ENCODE assay signal across 15 cellular contexts in genomic region chr22:22636181-22636777, GRCh38. TPM values are rescaled to one million over a fixed set of nuclear protein-coding genes. Genes with fewer than 3 reads are reported as not detected.
A peak's percentile ranks its signal among the peaks of the same experiment; 100 is the strongest.
DNase-seq lines count a peak whose midpoint lies in the region; ATAC-seq and TF ChIP-seq lines count a peak whose summit lies in the region.
"Not testable (repeated sequence)": the region's sequence is repeated elsewhere in the genome, so short reads cannot be mapped to it uniquely, and the experiment has no call there.
"Had no signal": no experiment of that assay in that cellular context is flagged by ENCODE, and none has a peak within 500 bp of the region (broad histone marks: within the 10 kb centered on the region; RNA-seq: fewer than 3 reads in every experiment).

No MANE protein-coding gene starts in this region.

- not testable (repeated sequence) for DNase-seq in AG09319 (ENCODE audit: extremely low read depth, low read depth); heart right ventricle; progenitor cell of endocrine pancreas (ENCODE audit: low spot score, unreplicated experiment)
- DNase-seq in MV-4-11 (lab: John Stamatoyannopoulos, UW) (peak; percentile 34), Peyer's patch (peak in 2 of 3 donors; percentile 48 to 57), cardiac fibroblast (ENCODE audit: low read depth in 2 of 2) (peak; percentile 6 to 18)
- peak; percentile 33 for DNase-seq in activated CD8-positive, alpha-beta T cell treated with anti-CD3 and anti-CD28 coated beads for 36 hours

- POLR2A ChIA-PET in activated CD8-positive, alpha-beta T cell treated with anti-CD3 and anti-CD28 coated beads for 36 hours (lab: Charles Lee): not testable (repeated sequence)

- not testable (repeated sequence) for H3K4me3 ChIP-seq in Peyer's patch; cardiac fibroblast (replicated peaks in 1 of 2; ENCODE audit: low read depth in 2 of 2, low read length in 2 of 2); heart right ventricle

- not testable (repeated sequence) for H3K27me3 ChIP-seq in Peyer's patch, heart right ventricle

- not testable (repeated sequence) for H3K27ac ChIP-seq in Peyer's patch, heart right ventricle

- CTCF ChIA-PET in activated CD8-positive, alpha-beta T cell treated with anti-CD3 and anti-CD28 coated beads for 36 hours (lab: Charles Lee): not testable (repeated sequence)

- TF ChIP-seq POLR2A in Peyer's patch (IDR thresholded peaks at IDR 0.05): not testable (repeated sequence)

- intact Hi-C loops in activated CD8-positive, alpha-beta T cell treated with anti-CD3 and anti-CD28 coated beads for 36 hours (cut with micrococcal nuclease); heart right ventricle (cut with DNase I): not testable (repeated sequence)

- H3K9me3 ChIP-seq in Peyer's patch, heart right ventricle: not testable (repeated sequence)

- H3K27me3 Mint-ChIP-seq in activated CD8-positive, alpha-beta T cell treated with anti-CD3 and anti-CD28 coated beads for 36 hours; progenitor cell of endocrine pancreas: not testable (repeated sequence)

- peak; percentile 1; the same call in 1 of the 2 replicates for TF ChIP-seq CTCF in AG09319 (IDR thresholded peaks at IDR 0.05; ENCODE audit: low read depth, low read length)
- peak; percentile 20 for TF ChIP-seq CTCF in GM12873 (IDR thresholded peaks at IDR 0.05; ENCODE audit: insufficient read depth, low read depth, low read length, missing control alignments)
- TF ChIP-seq CTCF in Peyer's patch (IDR thresholded peaks at IDR 0.05): peak in 2 of 6 experiments; percentile 7 to 8
- TF ChIP-seq CTCF in activated CD8-positive, alpha-beta T cell treated with anti-CD3 and anti-CD28 coated beads for 36 hours (IDR thresholded peaks at IDR 0.05); cardiac fibroblast (IDR thresholded peaks at IDR 0.05; ENCODE audit: low read depth, low read length): not testable (repeated sequence)
- TF ChIP-seq CTCF in heart right ventricle (IDR thresholded peaks at IDR 0.05): peak in 5 of 9 donors; percentile 8 to 26 (median 14)
- TF ChIP-seq CTCF in progenitor cell of endocrine pancreas (IDR thresholded peaks at IDR 0.05; ENCODE audit: unreplicated experiment): peak; percentile 33

- H3K4me1 Mint-ChIP-seq in activated CD8-positive, alpha-beta T cell treated with anti-CD3 and anti-CD28 coated beads for 36 hours (ENCODE audit: low read depth); progenitor cell of endocrine pancreas (ENCODE audit: low read depth): not testable (repeated sequence)

- not testable (repeated sequence) for H3K4me1 ChIP-seq in Peyer's patch, heart right ventricle

- H3K27ac Mint-ChIP-seq in activated CD8-positive, alpha-beta T cell treated with anti-CD3 and anti-CD28 coated beads for 36 hours; progenitor cell of endocrine pancreas: not testable (repeated sequence)

- H3K36me3 Mint-ChIP-seq in activated CD8-positive, alpha-beta T cell treated with anti-CD3 and anti-CD28 coated beads for 36 hours (ENCODE audit: low read depth); progenitor cell of endocrine pancreas (ENCODE audit: insufficient read depth): not testable (repeated sequence)

- H3K36me3 ChIP-seq in Peyer's patch, heart right ventricle: not testable (repeated sequence)

- not testable (repeated sequence) for H3K4me3 Mint-ChIP-seq in activated CD8-positive, alpha-beta T cell treated with anti-CD3 and anti-CD28 coated beads for 36 hours; progenitor cell of endocrine pancreas (ENCODE audit: low read depth)

- not testable (repeated sequence) for H3K9me3 Mint-ChIP-seq in activated CD8-positive, alpha-beta T cell treated with anti-CD3 and anti-CD28 coated beads for 36 hours; progenitor cell of endocrine pancreas (ENCODE audit: low read depth)

- not testable (repeated sequence) for ATAC-seq in activated CD8-positive, alpha-beta T cell treated with anti-CD3 and anti-CD28 coated beads for 36 hours; heart right ventricle

- 38 to 50% methylated on average over 1 to 4 of the region's 9 CpGs for WGBS in heart right ventricle, 2 donors

RNA-seq across cellular contexts. Expression of gene GGTLC2, which starts 8.1 kb away (rescaled TPM):
- total RNA-seq in Peyer's patch (not detected), heart right ventricle (not detected), progenitor cell of endocrine pancreas (not detected in 2 replicates)
- not detected for total RNA-seq in activated CD8-positive, alpha-beta T cell treated with anti-CD3 and anti-CD28 coated beads for 36 hours
- not detected for polyA plus RNA-seq in heart right ventricle
- total RNA-seq: activated T-helper 1 cell treated with anti-CD3 and anti-CD28 coated beads, Interleukin-12 subunit alpha, Interleukin-12 subunit beta, Interleukin-2, Interleukin-4 antibody, amounts not matched to agents 30 ng/mL and 10 ng/mL and 1 ng/mL, durations not matched to agents 14 hours and 24 hours and 36 hours; CD8-positive, alpha-beta memory T cell; H7; left cardiac atrium; mononuclear cell; osteocyte; urinary bladder had no signal
- polyA plus RNA-seq: CD8-positive, alpha-beta memory T cell; urinary bladder had no signal
